8 cellular contexts compared by ENCODE assay signal in the genomic region with DNA sequence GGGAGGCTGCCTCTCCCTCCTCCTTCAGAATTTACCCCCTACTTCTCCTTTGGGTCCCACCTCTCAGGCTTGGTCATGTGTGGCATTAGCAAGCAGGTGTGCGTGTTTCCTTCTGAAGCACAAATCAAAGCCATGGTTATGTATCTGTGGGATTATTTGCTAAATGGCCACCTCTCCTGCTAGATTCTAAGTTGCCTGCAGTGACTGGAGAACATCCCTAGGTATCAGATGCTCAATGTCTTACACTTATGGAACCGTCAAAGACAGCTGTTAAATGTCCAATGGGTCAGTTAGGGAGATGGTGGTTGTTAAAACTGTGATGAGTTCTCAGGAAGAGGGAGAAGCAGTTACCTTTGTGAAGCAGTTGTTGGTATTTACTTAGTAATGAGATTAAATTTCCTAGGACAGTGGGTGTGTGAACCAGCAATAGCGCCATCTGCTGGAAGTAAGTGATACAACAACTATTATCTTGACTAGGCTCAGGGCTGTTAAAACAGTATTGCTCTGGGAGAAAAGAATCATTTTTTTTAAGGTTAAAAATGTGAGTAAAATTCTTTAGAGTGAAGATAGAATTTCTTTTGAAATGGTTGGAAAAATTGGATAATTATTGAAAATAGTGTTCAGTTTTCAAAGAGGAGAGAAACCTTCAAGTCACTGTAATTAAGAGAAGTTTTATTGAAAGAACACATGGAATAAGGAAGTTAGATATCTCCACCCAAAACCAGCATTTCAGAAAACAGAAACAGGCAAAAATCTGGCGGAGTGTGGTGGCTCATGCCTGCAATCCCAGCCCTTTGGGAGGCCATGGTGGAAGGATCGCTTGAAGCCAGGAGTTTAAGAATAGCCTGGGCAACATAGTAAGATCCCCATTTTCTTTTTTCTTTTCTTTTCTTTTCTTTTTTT.
DNase-seq lines count a peak whose midpoint lies in the region; ATAC-seq and TF ChIP-seq lines count a peak whose summit lies in the region.

No MANE protein-coding gene starts in this region.

- H3K9me2 ChIP-seq in Karpas-422 (replicated peaks; ENCODE audit: insufficient read depth, low read length) (no peaks in the 10 kb centered on the region), PC-9 (ENCODE audit: insufficient read depth) (no peaks in the 10 kb centered on the region)

- no peaks in the 10 kb centered on the region for H3F3A ChIP-seq in PC-9 (ENCODE audit: insufficient read depth, low read depth)

- TF ChIP-seq CTCF in PC-9 (conservative IDR thresholded peaks at IDR 0.05) = peak; percentile 96
- peak; percentile 63 for TF ChIP-seq CTCF in kidney epithelial cell (IDR thresholded peaks at IDR 0.05; ENCODE audit: insufficient read depth, low read length, poor library complexity, severe bottlenecking)
- TF ChIP-seq CTCF in thyroid gland (IDR thresholded peaks at IDR 0.05) = peak; percentile 59 to 90 (median 82)

- peak; percentile 79 for ATAC-seq in GM21717 (IDR thresholded peaks at IDR 0.05; ENCODE audit: unreplicated experiment)

- POLR2A ChIA-PET in PC-9 (lab: Charles Lee; ENCODE audit: unreplicated experiment) = interaction anchor here (0.7 to 1.4 kb wide), 4 partner anchors 38 to 300 kb away, joined by 3 to 6 read pairs (median 5); no protein-coding TSS in a partner anchor

- H3K4me1 ChIP-seq in Karpas-422 (ENCODE audit: low read length) (no peaks in the 10 kb centered on the region), PC-9 (replicated peaks; ENCODE audit: insufficient read depth) (peaks cover 27% of the 10 kb centered on the region), thyroid gland (peaks cover 5 to 13% of the 10 kb centered on the region in 2 donors)

- H3K36me3 ChIP-seq in Karpas-422 (ENCODE audit: insufficient read depth, low read length) (no peaks in the 10 kb centered on the region), PC-9 (ENCODE audit: low read depth) (no peaks in the 10 kb centered on the region), kidney epithelial cell (ENCODE audit: control insufficient read depth, insufficient read depth, low read length) (no peaks in the 10 kb centered on the region), thyroid gland (no peaks in the 10 kb centered on the region)

- BruUV-seq in PC-9 (replicated peaks; lab: Mats Ljungman, UMichigan) = no TSS peak

- TF ChIP-seq POLR2A in thyroid gland (IDR thresholded peaks at IDR 0.05) = no peak

- no peaks in the 10 kb centered on the region for H3K9me3 ChIP-seq in Karpas-422 (ENCODE audit: low read length)
- no peaks in the 10 kb centered on the region for H3K9me3 ChIP-seq in PC-9 (ENCODE audit: insufficient read depth, low read depth)
- no peaks in the 10 kb centered on the region for H3K9me3 ChIP-seq in thyroid gland

- H2AFZ ChIP-seq in Karpas-422 (ENCODE audit: low read length) (no peak overlapping the region), PC-9 (no peak overlapping the region)

- intact Hi-C loops in PC-9 (cut with micrococcal nuclease; ENCODE audit: unreplicated experiment) (loop anchor here (1.0 to 5.0 kb wide), 11 partner anchors 38 to 592 kb away; partner anchors contain the start of gene ZFAND5), thyroid gland (cut with DNase I) (loop anchor here (10.0 kb wide), 1 partner anchor 218 kb away; no protein-coding TSS in a partner anchor)

- CTCF ChIA-PET in PC-9 (lab: Charles Lee) = no interaction called here

- H3K79me2 ChIP-seq in Karpas-422 (ENCODE audit: low read length) (no peaks in the 10 kb centered on the region), PC-9 (ENCODE audit: low read depth) (no peaks in the 10 kb centered on the region)

- H3K27me3 ChIP-seq in Karpas-422 (ENCODE audit: low read length) (no peaks in the 10 kb centered on the region), PC-9 (ENCODE audit: insufficient read depth, low read depth) (no peaks in the 10 kb centered on the region), kidney epithelial cell (ENCODE audit: control insufficient read depth, insufficient read depth, low read length) (no peaks in the 10 kb centered on the region), thyroid gland (no peaks in the 10 kb centered on the region)

- DNase-seq in activated gamma-delta T cell treated with Interleukin-2 at 50 U/mL for 16 hours (peak; percentile 16), activated gamma-delta T cell (lab: John Stamatoyannopoulos, UW) (no peak), Karpas-422 (peak; percentile 75), PC-9 (peak; percentile 37 to 67), cerebellar cortex (ENCODE audit: low spot score) (peak; percentile 81), kidney epithelial cell (ENCODE audit: low read depth) (no peak), thyroid gland (no peak)

- H3K9ac ChIP-seq in Karpas-422 (ENCODE audit: low read length) = no peak overlapping the region

- no peaks in the 10 kb centered on the region for H4K20me1 ChIP-seq in Karpas-422 (ENCODE audit: insufficient read depth, low read depth, low read length)
- H4K20me1 ChIP-seq in PC-9 (ENCODE audit: insufficient read depth) = no peaks in the 10 kb centered on the region

- 44 to 53% methylated on average over 5 of the region's 5 CpGs for WGBS in thyroid gland, 2 donors

- no peak overlapping the region for H3K4me2 ChIP-seq in Karpas-422 (ENCODE audit: low read depth, low read length, poor library complexity, severe bottlenecking)
- H3K4me2 ChIP-seq in PC-9 = peak overlapping the region; percentile 15; the same call in 1 of the 2 replicates

- H3K27ac ChIP-seq in Karpas-422 (ENCODE audit: low read length) (no peak overlapping the region), PC-9 (0 out of 2 replicates have a peak overlapping the region, but pooled peaks have one; percentile 31), thyroid gland (no peak overlapping the region)

- H3K4me3 ChIP-seq in Karpas-422 (ENCODE audit: low read length) (no peak overlapping the region), PC-9 (no peak overlapping the region), kidney epithelial cell (ENCODE audit: low read depth, low read length) (no peak overlapping the region), thyroid gland (replicated peaks in 1 of 3) (no peak overlapping the region)

Comparison
In these comparisons a context has a peak if more than half of its experiments do, and no peak if none do; other contexts are left out.
1. DNase-seq: peak in activated gamma-delta T cell treated with Interleukin-2 at 50 U/mL for 16 hours (single experiment), Karpas-422 (single experiment), PC-9 (2 of 2) and cerebellar cortex (single experiment); none in activated gamma-delta T cell (single experiment), kidney epithelial cell (single experiment) and thyroid gland (0 of 2).
2. Peak in every context shown above with its lines, with median percentiles within 50 percentile points of each other: CTCF ChIP-seq.